In the genomic region with DNA sequence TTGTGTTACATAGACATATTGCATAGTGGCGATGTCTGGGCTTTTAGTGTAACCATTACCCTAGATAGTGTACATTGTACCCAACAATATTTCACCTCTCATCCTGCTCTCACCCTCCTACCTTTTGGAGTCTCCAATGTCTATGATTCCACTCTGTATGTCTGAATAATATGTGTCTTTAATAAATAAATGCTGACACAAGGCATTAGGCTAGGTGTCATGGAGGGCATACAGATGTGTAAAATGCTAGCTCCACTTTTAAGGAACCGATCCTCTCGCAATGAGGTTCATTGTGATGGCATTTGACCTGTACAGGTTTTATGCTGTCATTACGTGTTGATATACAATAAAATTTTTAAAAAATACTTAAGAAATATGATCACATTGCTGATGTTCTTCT, we compare ENCODE assay signal across 11 cellular contexts.
"Had no signal": no experiment of that assay in that cellular context is flagged by ENCODE, and none has a peak within 500 bp of the region (broad histone marks: within the 10 kb centered on the region; RNA-seq: fewer than 3 reads in every experiment).

No MANE protein-coding gene starts in this region.

- DNase-seq: GM23248, GOT3, H7, H9, HCEC 1CT, HFFc6 had no signal

- H3K9ac ChIP-seq: GM23248 had no signal

- H3K4me1 ChIP-seq: HAP-1 had no signal

- FAIRE-seq: H1, H54 had no signal

- H3K9me3 ChIP-seq: HAP-1 had no signal

- H3K4me2 ChIP-seq: GM23338 had no signal

- ATAC-seq: GM23338, HCT116 had no signal

- H3K27ac ChIP-seq: GM23248 had no signal

- H2AFZ ChIP-seq: GM23248, GM23338 had no signal

- H3K36me3 ChIP-seq: HAP-1 had no signal

- H3K4me3 ChIP-seq: GM23248, GM23338, HAP-1 had no signal
